Comparison of ENCODE assay signal across 1 cellular context in the genomic region with DNA sequence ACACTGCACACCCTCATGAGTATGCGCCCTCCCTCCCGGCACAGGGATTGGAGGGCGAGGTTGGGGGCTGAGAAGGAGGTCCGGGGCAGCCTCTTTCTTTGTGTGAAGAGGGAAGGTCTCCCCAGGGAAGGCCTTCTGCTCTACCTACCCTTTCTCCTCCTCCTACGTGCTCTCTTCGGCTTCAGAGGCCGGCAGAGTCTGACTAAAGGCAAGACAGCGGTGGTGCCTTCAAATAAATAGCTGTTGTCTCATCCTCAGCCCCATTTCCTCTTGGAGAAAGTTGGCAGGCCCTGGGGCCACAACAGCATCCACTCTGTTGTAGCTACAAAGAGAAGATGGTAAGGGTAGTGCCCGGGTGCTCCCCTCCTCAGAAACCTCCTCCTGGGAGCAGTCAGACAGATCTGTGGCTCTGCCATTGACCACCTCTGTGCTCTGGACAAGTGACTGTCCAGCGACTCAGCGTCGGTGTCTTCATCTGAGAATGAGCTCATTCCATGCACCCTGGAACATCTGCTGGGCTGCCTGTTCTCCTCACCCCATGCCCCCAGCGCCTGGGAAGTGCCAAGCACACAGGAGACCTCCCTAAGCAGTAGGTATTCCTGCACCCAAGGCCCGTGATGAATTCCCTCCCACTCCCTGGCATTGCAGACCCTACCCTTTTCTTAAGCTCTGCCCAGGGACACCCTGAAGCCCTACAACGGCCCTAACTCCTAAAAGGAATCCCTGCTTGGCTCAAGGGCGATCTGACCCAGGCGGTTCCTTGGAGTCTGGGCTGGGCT.
TF ChIP-seq lines count a peak whose summit lies in the region.

No MANE protein-coding gene starts in this region.

TF ChIP-seq in IMR-90, 13 proteins besides CTCF, POLR2A, EP300 and RAD21:
- TF ChIP-seq CEBPB (IDR thresholded peaks at IDR 0.05; ENCODE audit: low read depth, low read length) (peak; percentile 21; the same call in 1 of the 2 replicates), MXI1 (IDR thresholded peaks at IDR 0.05; ENCODE audit: borderline replicate concordance, low read depth, low read length) (no peak)
